In genomic region chr11:70615036-70615875, GRCh38 we compare ENCODE assay signal across 27 cellular contexts.
A peak's percentile ranks its signal among the peaks of the same experiment; 100 is the strongest.
DNase-seq lines count a peak whose midpoint lies in the region; ATAC-seq, FAIRE-seq and TF ChIP-seq lines count a peak whose summit lies in the region.
"Had no signal": no experiment of that assay in that cellular context is flagged by ENCODE, and none has a peak within 500 bp of the region (broad histone marks: within the 10 kb centered on the region; RNA-seq: fewer than 3 reads in every experiment).

No MANE protein-coding gene starts in this region.

- H3K23ac ChIP-seq in neuronal stem cell (ENCODE audit: low read depth, low read length, poor library complexity): peak overlapping the region; percentile 2

- no peak overlapping the region for H3K9ac ChIP-seq in HepG2 (ENCODE audit: insufficient read depth, low read depth, low read length)
- H3K9ac ChIP-seq in K562 (ENCODE audit: insufficient read depth in 1 of 2, low read depth in 2 of 2, low read length in 2 of 2): no peak overlapping the region
- H3K9ac ChIP-seq in neuronal stem cell (ENCODE audit: low read depth, low read length, poor library complexity): peak overlapping the region; percentile 30
- H3K9ac ChIP-seq: BLaER1 had no signal

- no peak for DNase-seq in HepG2 (ENCODE audit: low spot score)
- DNase-seq in right lobe of liver: no peak
- DNase-seq in K562 (ENCODE audit: extremely low read depth in 1 of 4, low spot score in 3 of 4): no peak
- no peak for DNase-seq in neuronal stem cell (ENCODE audit: low spot score)
- no peak for DNase-seq in central memory CD4-positive, alpha-beta T cell
- DNase-seq in activated CD4-positive, alpha-beta T cell treated with anti-CD3 and anti-CD28 coated beads, Interleukin-2, amount 50 U/mL, for 1 hour: no peak
- DNase-seq: 8988T; ACHN; BE2C; C1 segment of cervical spinal cord; CD4-positive, alpha-beta memory T cell; CD4-positive, CD25-positive, alpha-beta regulatory T cell; CD8-positive, alpha-beta memory T cell; COR-L47; DMS 273 treated with DMSO at 0.1 percent for 48 hours; DMS153; DMS53; DMS79; DND-41; EL; GDM1 had no signal

- ATAC-seq in HepG2: no peak; the same call in 2 of the 3 replicates
- no peak for ATAC-seq in right lobe of liver
- no peak for ATAC-seq in K562
- no peak for ATAC-seq in HG03521 (IDR thresholded peaks at IDR 0.05; ENCODE audit: unreplicated experiment)
- ATAC-seq: GM12878 had no signal

- no peak overlapping the region for H2BK120ac ChIP-seq in neuronal stem cell (ENCODE audit: low read depth, low read length)

- peak overlapping the region; percentile 78 for H2BK5ac ChIP-seq in neuronal stem cell (ENCODE audit: low read length)

- intact Hi-C loops in HepG2 (cut with micrococcal nuclease; ENCODE audit: unreplicated experiment) (no loop called here), right lobe of liver (cut with DNase I) (no loop called here), K562 (cut with micrococcal nuclease) (no loop called here)

- no peak overlapping the region for H4K91ac ChIP-seq in neuronal stem cell (ENCODE audit: low read depth, low read length, poor library complexity)

- TF ChIP-seq POLR2A in HepG2 (IDR thresholded peaks at IDR 0.05; ENCODE audit: insufficient read depth in 1 of 2, low read depth in 2 of 2, low read length in 2 of 2) (no peak), right lobe of liver (IDR thresholded peaks at IDR 0.05) (no peak), K562 (conservative IDR thresholded peaks at IDR 0.05) (no peak)

- H3K14ac ChIP-seq in neuronal stem cell (ENCODE audit: low read length): no peak overlapping the region

- no peaks in the 10 kb centered on the region for H3K27me3 ChIP-seq in HepG2 (ENCODE audit: control insufficient read depth in 1 of 2, insufficient read depth in 2 of 2, low read length in 2 of 2)
- H3K27me3 ChIP-seq in right lobe of liver: no peaks in the 10 kb centered on the region
- H3K27me3 ChIP-seq in K562 (ENCODE audit: control insufficient read depth in 2 of 2, insufficient read depth in 2 of 2, low read length in 2 of 2): peaks cover 5 to 69% of the 10 kb centered on the region in 2 experiments
- no peaks in the 10 kb centered on the region for H3K27me3 ChIP-seq in neuronal stem cell (ENCODE audit: control insufficient read depth in 3 of 3, insufficient read depth in 3 of 3, low read depth in 1 of 3, low read length in 3 of 3)
- H3K27me3 ChIP-seq: BE2C had no signal

- no peak overlapping the region for H2BK12ac ChIP-seq in neuronal stem cell (ENCODE audit: low read length)

- no peak overlapping the region for H3K4ac ChIP-seq in neuronal stem cell (ENCODE audit: low read length)

- H4K8ac ChIP-seq in neuronal stem cell (ENCODE audit: low read depth, low read length): no peak overlapping the region

- H4K20me1 ChIP-seq in HepG2 (ENCODE audit: insufficient read depth, low read length): peaks cover 5% of the 10 kb centered on the region; the same call in 1 of the 2 replicates
- peaks cover 4% of the 10 kb centered on the region; the same call in 1 of the 2 replicates for H4K20me1 ChIP-seq in K562 (replicated peaks; ENCODE audit: control insufficient read depth, insufficient read depth, low read length)
- H4K20me1 ChIP-seq: BLaER1 had no signal

- H3K4me3 ChIP-seq in HepG2 (replicated peaks in 1 of 3; ENCODE audit: insufficient read depth in 1 of 3, low read depth in 2 of 3, low read length in 3 of 3): no peak overlapping the region
- H3K4me3 ChIP-seq in right lobe of liver: no peak overlapping the region
- no peak overlapping the region for H3K4me3 ChIP-seq in K562
- no peak overlapping the region for H3K4me3 ChIP-seq in neuronal stem cell (ENCODE audit: low read length in 2 of 2)
- H3K4me3 ChIP-seq: BLaER1, GM12878 had no signal

- H3K9me1 ChIP-seq in K562 (ENCODE audit: control insufficient read depth, insufficient read depth, low read length): no peaks in the 10 kb centered on the region

- peaks cover 51% of the 10 kb centered on the region for H3K4me1 ChIP-seq in HepG2 (ENCODE audit: insufficient read depth, low read length)
- no peaks in the 10 kb centered on the region for H3K4me1 ChIP-seq in right lobe of liver
- H3K4me1 ChIP-seq in K562 (replicated peaks in 1 of 2; ENCODE audit: control insufficient read depth in 2 of 2, insufficient read depth in 2 of 2, low read length in 2 of 2): no peaks in the 10 kb centered on the region; a peak in 1 of 5 replicates
- H3K4me1 ChIP-seq in neuronal stem cell (ENCODE audit: control insufficient read depth in 2 of 2, insufficient read depth in 1 of 2, low read depth in 1 of 2, low read length in 2 of 2): peaks cover 19 to 28% of the 10 kb centered on the region in 2 donors

- H3K36me3 ChIP-seq in HepG2 (replicated peaks in 1 of 2; ENCODE audit: control insufficient read depth in 1 of 2, insufficient read depth in 2 of 2, low read length in 2 of 2) (no peaks in the 10 kb centered on the region), right lobe of liver (no peaks in the 10 kb centered on the region), K562 (ENCODE audit: control insufficient read depth, insufficient read depth, low read length) (no peaks in the 10 kb centered on the region), neuronal stem cell (replicated peaks in 1 of 2; ENCODE audit: control insufficient read depth in 2 of 2, insufficient read depth in 2 of 2, low read length in 2 of 2) (no peaks in the 10 kb centered on the region)
- H3K36me3 ChIP-seq: BE2C, BLaER1 had no signal

- TF ChIP-seq RAD21 in HepG2 (CRISPR knock-in tag; IDR thresholded peaks at IDR 0.05) (no peak), K562 (CRISPR knock-in tag; conservative IDR thresholded peaks at IDR 0.05 in 1 of 2, IDR thresholded peaks at IDR 0.05 in 1 of 2) (no peak)

- no peaks in the 10 kb centered on the region for H3K79me1 ChIP-seq in neuronal stem cell (ENCODE audit: low read depth, low read length)

- no peak for TF ChIP-seq CTCF in HepG2 (CRISPR knock-in tag; IDR thresholded peaks at IDR 0.05)
- no peak for TF ChIP-seq CTCF in right lobe of liver (IDR thresholded peaks at IDR 0.05)
- 0 out of 6 replicates have a peak, but pooled peaks of 1 of the 3 experiments have one; percentile 3 for TF ChIP-seq CTCF in K562 (IDR thresholded peaks at IDR 0.05 in 2 of 3, conservative IDR thresholded peaks at IDR 0.05 in 1 of 3; ENCODE audit: insufficient read depth in 2 of 3, low read depth in 1 of 3, low read length in 3 of 3)

- POLR2A ChIA-PET in HepG2 (lab: Yijun Ruan, JAX): no interaction called here
- POLR2A ChIA-PET in K562 (lab: Yijun Ruan, JAX): interaction anchor here (0.5 kb wide), 1 partner anchor 161 kb away, joined by 4 read pairs; no protein-coding TSS in a partner anchor

- FAIRE-seq in HepG2 (lab: Jason Lieb, UNC) (no peak), K562 (lab: Jason Lieb, UNC) (no peak)
- FAIRE-seq: A204.1, GM12878, GM12892, GM18507 had no signal

- H3K27ac ChIP-seq in HepG2 (ENCODE audit: extremely low read length, insufficient read depth, low read length) (peak overlapping the region; percentile 67), right lobe of liver (no peak overlapping the region), K562 (ENCODE audit: extremely low read depth, low read depth, low read length) (no peak overlapping the region), neuronal stem cell (replicated peaks; ENCODE audit: low read length) (no peak overlapping the region)
- H3K27ac ChIP-seq: BLaER1 had no signal

- CTCF ChIA-PET in HepG2 (lab: Yijun Ruan, JAX; ENCODE audit: low intra/inter-chr PET ratio, low total read pairs): no interaction called here
- CTCF ChIA-PET in K562 (lab: Yijun Ruan, JAX; ENCODE audit: low intra/inter-chr PET ratio): no interaction called here

- H2AK5ac ChIP-seq in neuronal stem cell (ENCODE audit: low read depth, low read length): peak overlapping the region; percentile 72

- no peak for TF ChIP-seq EP300 in HepG2 (IDR thresholded peaks at IDR 0.05; ENCODE audit: low read depth in 2 of 2, low read length in 2 of 2)
- no peak for TF ChIP-seq EP300 in HepG2 (CRISPR knock-in tag; IDR thresholded peaks at IDR 0.05; ENCODE audit: borderline replicate concordance)
- TF ChIP-seq EP300 in K562 (IDR thresholded peaks at IDR 0.05; ENCODE audit: low read length): no peak

- in situ Hi-C loops in HepG2 (cut with HindIII; ENCODE audit: extremely low pct_ligation_motif_present, low pct_unique_long_range_greater_than_20kb) (no loop called here), K562 (cut with MboI) (no loop called here)

- peak overlapping the region; percentile 69 for H2BK15ac ChIP-seq in neuronal stem cell (ENCODE audit: low read length)

- H3K79me2 ChIP-seq in HepG2 (ENCODE audit: insufficient read depth, low read length): no peaks in the 10 kb centered on the region
- H3K79me2 ChIP-seq in K562 (ENCODE audit: control insufficient read depth, insufficient read depth, low read length): no peaks in the 10 kb centered on the region

- BruUV-seq in HepG2 (replicated peaks; lab: Mats Ljungman, UMichigan) (no TSS peak), K562 (replicated peaks; lab: Mats Ljungman, UMichigan) (no TSS peak)

- peak overlapping the region; percentile 79 for H3K18ac ChIP-seq in neuronal stem cell (ENCODE audit: low read length)

- H3K4me2 ChIP-seq in HepG2 (ENCODE audit: low read depth, low read length) (no peak overlapping the region), K562 (ENCODE audit: insufficient read depth, low read length) (no peak overlapping the region), neuronal stem cell (ENCODE audit: insufficient read depth, low read length, poor library complexity, severe bottlenecking) (no peak overlapping the region)
- H3K4me2 ChIP-seq: BLaER1 had no signal

- no peaks in the 10 kb centered on the region for H3K9me3 ChIP-seq in HepG2 (ENCODE audit: low read length)
- H3K9me3 ChIP-seq in right lobe of liver: no peaks in the 10 kb centered on the region
- no peaks in the 10 kb centered on the region for H3K9me3 ChIP-seq in K562 (replicated peaks; ENCODE audit: control insufficient read depth, insufficient read depth, low read depth, low read length)
- H3K9me3 ChIP-seq in neuronal stem cell (replicated peaks in 1 of 2; ENCODE audit: control insufficient read depth in 2 of 2, insufficient read depth in 1 of 2, low read depth in 1 of 2, low read length in 2 of 2): peaks cover 0 to 7% of the 10 kb centered on the region in 2 donors

- H2AFZ ChIP-seq in HepG2 (ENCODE audit: low read length) (no peak overlapping the region), K562 (ENCODE audit: low read depth, low read length) (no peak overlapping the region), neuronal stem cell (ENCODE audit: low read length) (no peak overlapping the region)

- WGBS in HepG2 (ENCODE audit: low lambda C conversion rate): 99% methylated on average over 13 of the region's 18 CpGs
- WGBS in right lobe of liver (ENCODE audit: insufficient coverage, low coverage, low lambda C conversion rate, missing lambda C conversion rate): 95% methylated on average over 3 of the region's 18 CpGs
- under 1% methylated on average over 18 of the region's 18 CpGs for WGBS in K562 (ENCODE audit: insufficient coverage, low coverage, missing lambda C conversion rate)
- no CpG with 5 or more reads among the region's 18 CpGs for WGBS in neuronal stem cell (ENCODE audit: extremely low coverage in 2 of 2, insufficient read length in 2 of 2, insufficient replicate concordance in 1 of 2), 2 donors

TF ChIP-seq in HepG2, 621 proteins besides CTCF, POLR2A, EP300 and RAD21:
- TF ChIP-seq MEIS2 (CRISPR knock-in tag; IDR thresholded peaks at IDR 0.05) (no peak), ZNF224 (CRISPR knock-in tag; IDR thresholded peaks at IDR 0.05) (peak; percentile 97)

TF ChIP-seq in K562, 482 proteins besides CTCF, POLR2A, EP300 and RAD21 (continues in another document):
- TF ChIP-seq ZNF224 (CRISPR knock-in tag; IDR thresholded peaks at IDR 0.05): peak; percentile 92

Comparison
In these comparisons a context has a peak if more than half of its experiments do, and no peak if none do; other contexts are left out.
1. Of the 241 proteins assayed by ChIP-seq in both HepG2 and K562: peak only in HepG2: none; only in K562: none; in both: ZNF224; in neither: 239; mixed calls (peak in some experiments, not most) for 1.